In genomic region chr3:45946307-45946706, GRCh38 we compare ENCODE assay signal across 1 cellular context.
TF ChIP-seq lines count a peak whose summit lies in the region.

No MANE protein-coding gene starts in this region.

TF ChIP-seq in K562, 482 proteins besides CTCF, POLR2A, EP300 and RAD21:
- TF ChIP-seq ERF (CRISPR knock-in tag; IDR thresholded peaks at IDR 0.05) (no peak), TRIM24 (IDR thresholded peaks at IDR 0.05) (no peak), POLR3G (IDR thresholded peaks at IDR 0.05; ENCODE audit: extremely low read depth, insufficient read length, insufficient replicate concordance) (no peak)
